14 cellular contexts compared by ENCODE assay signal in genomic region chrX:41600266-41600665, GRCh38.
DNase-seq lines count a peak whose midpoint lies in the region; TF ChIP-seq lines count a peak whose summit lies in the region.
"Had no signal": no experiment of that assay in that cellular context is flagged by ENCODE, and none has a peak within 500 bp of the region (broad histone marks: within the 10 kb centered on the region; RNA-seq: fewer than 3 reads in every experiment).

No MANE protein-coding gene starts in this region.

- BruUV-seq in A673 (replicated peaks; lab: Mats Ljungman, UMichigan), result no TSS peak

- no peaks in the 10 kb centered on the region for H3K9me3 Mint-ChIP-seq in activated naive CD4-positive, alpha-beta T cell treated with anti-CD3 and anti-CD28 coated beads for 36 hours
- H3K9me3 Mint-ChIP-seq in CD8-positive, alpha-beta memory T cell, result no peaks in the 10 kb centered on the region

- H3K27me3 ChIP-seq in A673 (replicated peaks; ENCODE audit: insufficient read depth, low read depth, low read length, poor library complexity) (no peaks in the 10 kb centered on the region), H7 (ENCODE audit: control insufficient read depth, insufficient read depth, low read length) (no peaks in the 10 kb centered on the region), brain microvascular endothelial cell (replicated peaks) (no peaks in the 10 kb centered on the region)
- no peaks in the 10 kb centered on the region for H3K27me3 ChIP-seq in CD8-positive, alpha-beta memory T cell (ENCODE audit: insufficient read depth, low read length, poor library complexity, severe bottlenecking)
- H3K27me3 ChIP-seq: vagina had no signal

- CTCF ChIA-PET in A673 (lab: Charles Lee), result no interaction called here
- CTCF ChIA-PET in activated naive CD4-positive, alpha-beta T cell treated with anti-CD3 and anti-CD28 coated beads for 36 hours (lab: Charles Lee), result no interaction called here
- CTCF ChIA-PET in CD8-positive, alpha-beta memory T cell (lab: Charles Lee), result no interaction called here

- no peak for TF ChIP-seq CTCF in A673 (conservative IDR thresholded peaks at IDR 0.05; ENCODE audit: low read depth, low read length)
- no peak for TF ChIP-seq CTCF in brain microvascular endothelial cell (IDR thresholded peaks at IDR 0.05; ENCODE audit: low read depth, low read length, missing control alignments)

- in situ Hi-C loops in brain microvascular endothelial cell (cut with HindIII; ENCODE audit: low pct_ligation_motif_present, low sequenced_read_pairs), result no loop called here

- peaks cover 4% of the 10 kb centered on the region for H3K4me1 Mint-ChIP-seq in activated naive CD4-positive, alpha-beta T cell treated with anti-CD3 and anti-CD28 coated beads for 36 hours (ENCODE audit: low read depth)
- peaks cover 8 to 27% (median 24%) of the 10 kb centered on the region in 3 donors for H3K4me1 Mint-ChIP-seq in CD8-positive, alpha-beta memory T cell

- H3K4me1 ChIP-seq in A673 (ENCODE audit: insufficient read depth, low read length, poor library complexity, severe bottlenecking), result peaks cover 47% of the 10 kb centered on the region
- H3K4me1 ChIP-seq in CD8-positive, alpha-beta memory T cell (ENCODE audit: insufficient read depth, low read length), result no peaks in the 10 kb centered on the region
- H3K4me1 ChIP-seq: vagina had no signal

- H3K4me3 ChIP-seq in A673 (ENCODE audit: low read depth, low read length, poor library complexity, severe bottlenecking) (no peak overlapping the region), H7 (ENCODE audit: insufficient read depth, low read depth, low read length) (no peak overlapping the region), brain microvascular endothelial cell (ENCODE audit: low read depth, low read length) (no peak overlapping the region)
- no peak overlapping the region for H3K4me3 ChIP-seq in CD8-positive, alpha-beta memory T cell (ENCODE audit: low read length)
- H3K4me3 ChIP-seq: heart left ventricle, lung, vagina had no signal

- H3K27ac ChIP-seq in A673 (ENCODE audit: low read depth, low read length, poor library complexity, severe bottlenecking) (peak overlapping the region; percentile 49), brain microvascular endothelial cell (peak overlapping the region; percentile 6)
- no peak overlapping the region for H3K27ac ChIP-seq in CD8-positive, alpha-beta memory T cell (ENCODE audit: low read depth, low read length)
- H3K27ac ChIP-seq: heart left ventricle, vagina had no signal

- DNase-seq in A673 (ENCODE audit: low spot score) (peak; percentile 59), H7 (peak; percentile 27), brain microvascular endothelial cell (peak; percentile 52), kidney glomerular epithelial cell (lab: John Stamatoyannopoulos, UW) (peak; percentile 60), NK-92 (lab: John Stamatoyannopoulos, UW; ENCODE audit: unreplicated experiment) (no peak)
- DNase-seq in activated naive CD4-positive, alpha-beta T cell treated with anti-CD3 and anti-CD28 coated beads for 36 hours, result no peak
- no peak for DNase-seq in CD8-positive, alpha-beta memory T cell
- DNase-seq in activated CD8-positive, alpha-beta memory T cell treated with anti-CD3 and anti-CD28 coated beads, Interleukin-2, amount 50 U/mL, for 4 hours, result no peak
- DNase-seq: heart left ventricle, NCI-H1105 treated with DMSO at 0.1 percent for 48 hours, NCI-H510A treated with DMSO at 0.1 percent for 48 hours, occipital lobe had no signal

- H3K27ac Mint-ChIP-seq in activated naive CD4-positive, alpha-beta T cell treated with anti-CD3 and anti-CD28 coated beads for 36 hours, result no peak overlapping the region
- no peak overlapping the region for H3K27ac Mint-ChIP-seq in CD8-positive, alpha-beta memory T cell

- no peaks in the 10 kb centered on the region for H3K27me3 Mint-ChIP-seq in activated naive CD4-positive, alpha-beta T cell treated with anti-CD3 and anti-CD28 coated beads for 36 hours (ENCODE audit: low read depth)
- H3K27me3 Mint-ChIP-seq in CD8-positive, alpha-beta memory T cell, result no peaks in the 10 kb centered on the region

- POLR2A ChIA-PET in A673 (lab: Charles Lee; ENCODE audit: low non-redundant PET), result no interaction called here
- POLR2A ChIA-PET in CD8-positive, alpha-beta memory T cell (lab: Charles Lee), result no interaction called here

- no peaks in the 10 kb centered on the region for H3K36me3 Mint-ChIP-seq in activated naive CD4-positive, alpha-beta T cell treated with anti-CD3 and anti-CD28 coated beads for 36 hours (ENCODE audit: low read depth)
- peaks cover 0 to 6% (median 2%) of the 10 kb centered on the region in 3 donors for H3K36me3 Mint-ChIP-seq in CD8-positive, alpha-beta memory T cell

- intact Hi-C loops in A673 (cut with micrococcal nuclease; ENCODE audit: unreplicated experiment), result no loop called here
- intact Hi-C loops in activated naive CD4-positive, alpha-beta T cell treated with anti-CD3 and anti-CD28 coated beads for 36 hours (cut with micrococcal nuclease), result no loop called here

- H3K36me3 ChIP-seq in A673 (ENCODE audit: insufficient read depth, low read length, poor library complexity, severe bottlenecking), result no peaks in the 10 kb centered on the region
- no peaks in the 10 kb centered on the region for H3K36me3 ChIP-seq in H7 (replicated peaks; ENCODE audit: control insufficient read depth, insufficient read depth, low read length)
- no peaks in the 10 kb centered on the region for H3K36me3 ChIP-seq in brain microvascular endothelial cell (replicated peaks)
- no peaks in the 10 kb centered on the region for H3K36me3 ChIP-seq in CD8-positive, alpha-beta memory T cell (ENCODE audit: insufficient read depth, low read length)
- H3K36me3 ChIP-seq: heart left ventricle, vagina had no signal

- no peaks in the 10 kb centered on the region for H3K9me3 ChIP-seq in A673 (ENCODE audit: low read depth, low read length, poor library complexity, severe bottlenecking)
- no peaks in the 10 kb centered on the region for H3K9me3 ChIP-seq in CD8-positive, alpha-beta memory T cell (ENCODE audit: low read length)
- H3K9me3 ChIP-seq: heart left ventricle, vagina had no signal

- H3K4me3 Mint-ChIP-seq in activated naive CD4-positive, alpha-beta T cell treated with anti-CD3 and anti-CD28 coated beads for 36 hours, result no peak overlapping the region
- H3K4me3 Mint-ChIP-seq in CD8-positive, alpha-beta memory T cell, result no peak overlapping the region

Comparison
In these comparisons a context has a peak if more than half of its experiments do, and no peak if none do; other contexts are left out.
1. DNase-seq: peak in A673 (single experiment), H7 (single experiment), brain microvascular endothelial cell (single experiment) and kidney glomerular epithelial cell (single experiment); none in activated naive CD4-positive, alpha-beta T cell treated with anti-CD3 and anti-CD28 coated beads for 36 hours (single experiment), CD8-positive, alpha-beta memory T cell (0 of 5), activated CD8-positive, alpha-beta memory T cell treated with anti-CD3 and anti-CD28 coated beads, Interleukin-2, amount 50 U/mL, for 4 hours (single experiment) and NK-92 (single experiment).